ENCODE assay signal across 9 cellular contexts in the genomic region with DNA sequence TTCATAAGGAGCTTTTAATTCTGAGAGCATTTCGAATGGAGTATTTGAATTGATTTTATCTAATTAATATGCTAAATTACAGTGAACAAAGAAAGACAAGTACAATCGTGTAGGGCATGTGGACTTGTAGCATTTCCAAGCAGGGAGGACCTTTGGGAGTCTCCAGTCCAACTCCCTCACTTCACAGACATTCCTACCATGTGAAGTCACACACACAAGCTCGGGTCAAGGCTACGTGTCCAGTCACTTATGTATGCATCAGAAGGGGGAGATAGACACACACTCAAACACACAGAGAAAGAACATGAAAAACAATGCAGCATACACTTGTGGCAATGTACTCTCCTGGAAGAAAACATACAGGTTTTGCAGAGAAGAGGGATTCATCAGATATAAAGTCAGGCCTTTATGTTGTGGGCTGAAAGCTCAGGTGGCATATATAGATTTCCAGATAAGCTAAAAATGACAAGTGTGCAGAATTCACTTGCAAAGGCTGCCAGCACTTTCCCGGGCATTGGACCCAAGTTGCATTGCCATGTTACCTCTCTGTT.
DNase-seq lines count a peak whose midpoint lies in the region; ATAC-seq and TF ChIP-seq lines count a peak whose summit lies in the region.
"Had no signal": no experiment of that assay in that cellular context is flagged by ENCODE, and none has a peak within 500 bp of the region (broad histone marks: within the 10 kb centered on the region; RNA-seq: fewer than 3 reads in every experiment).

No MANE protein-coding gene starts in this region.

- H3K27ac ChIP-seq in adrenal gland: no peak overlapping the region
- H3K27ac ChIP-seq in vagina: no peak overlapping the region

- H3K9me3 ChIP-seq in adrenal gland (replicated peaks in 1 of 3): no peaks in the 10 kb centered on the region
- no peaks in the 10 kb centered on the region for H3K9me3 ChIP-seq in vagina

- TF ChIP-seq CTCF in adrenal gland (IDR thresholded peaks at IDR 0.05): no peak
- no peak for TF ChIP-seq CTCF in vagina (IDR thresholded peaks at IDR 0.05)

- H3K4me1 ChIP-seq in adrenal gland (replicated peaks in 1 of 2) (no peaks in the 10 kb centered on the region), vagina (no peaks in the 10 kb centered on the region)

- no peaks in the 10 kb centered on the region for H3K27me3 ChIP-seq in adrenal gland
- no peaks in the 10 kb centered on the region for H3K27me3 ChIP-seq in vagina

- H3K4me3 ChIP-seq in adrenal gland: no peak overlapping the region
- H3K4me3 ChIP-seq in vagina: no peak overlapping the region

- POLR2A ChIA-PET in HEK293T (lab: Yijun Ruan, JAX): interaction anchor here (0.6 to 1.3 kb wide), 3 partner anchors 11 to 136 kb away, joined by 3 to 4 read pairs (median 3); partner anchors contain the start of gene MID1

- DNase-seq in 8988T (peak; percentile 31), HEK293T (ENCODE audit: extremely low spot score) (peak; percentile 18), adrenal gland (peak in 5 of 7 donors; percentile 19 to 51 (median 39)), iPS-NIHi11 (ENCODE audit: low spot score) (peak; percentile 30), vagina (ENCODE audit: extremely low spot score in 2 of 2) (no peak), ecto neural progenitor cell (ENCODE audit: low spot score) (no peak), occipital lobe (lab: John Stamatoyannopoulos, UW) (no peak)
- DNase-seq: CD4-positive, alpha-beta T cell had no signal

- CTCF ChIA-PET in HEK293T (lab: Yijun Ruan, JAX): interaction anchor here (0.9 kb wide), 1 partner anchor 13 kb away, joined by 4 read pairs; no protein-coding TSS in a partner anchor

- no peaks in the 10 kb centered on the region for H3K36me3 ChIP-seq in adrenal gland (replicated peaks in 1 of 2)
- no peaks in the 10 kb centered on the region for H3K36me3 ChIP-seq in vagina

- ATAC-seq in HG02938 (IDR thresholded peaks at IDR 0.05; ENCODE audit: unreplicated experiment): no peak

- intact Hi-C loops in adrenal gland (cut with DNase I) (no loop called here), vagina (cut with DNase I) (no loop called here)

- TF ChIP-seq POLR2A in adrenal gland (IDR thresholded peaks at IDR 0.05): no peak
- no peak for TF ChIP-seq POLR2A in vagina (IDR thresholded peaks at IDR 0.05)

- 28 to 35% (median 33%) methylated on average over 5 of the region's 5 CpGs for WGBS in adrenal gland, 4 donors

TF ChIP-seq in HEK293T, 16 proteins besides CTCF, POLR2A, EP300 and RAD21:
- TF ChIP-seq CTBP1 (IDR thresholded peaks at IDR 0.05; ENCODE audit: borderline replicate concordance) (no peak), SP1 (IDR thresholded peaks at IDR 0.05) (no peak), L3MBTL2 (conservative IDR thresholded peaks at IDR 0.05) (no peak)

Comparison
In these comparisons a context has a peak if more than half of its experiments do, and no peak if none do; other contexts are left out.
1. DNase-seq: peak in 8988T (single experiment), HEK293T (single experiment), adrenal gland (5 of 7) and iPS-NIHi11 (single experiment); none in vagina (0 of 2), ecto neural progenitor cell (single experiment) and occipital lobe (single experiment).